ENCODE assay signal across 8 cellular contexts in genomic region chrX:136953867-136954787, GRCh38.
DNase-seq lines count a peak whose midpoint lies in the region; ATAC-seq, FAIRE-seq and TF ChIP-seq lines count a peak whose summit lies in the region.

No MANE protein-coding gene starts in this region.

- TF ChIP-seq POLR2A in H54 (IDR thresholded peaks at IDR 0.05; ENCODE audit: low read depth, low read length) = no peak

- peak; percentile 32 for DNase-seq in GM10266 (ENCODE audit: extremely low spot score)
- peak; percentile 23 for DNase-seq in H54 (ENCODE audit: insufficient read length, low spot score)
- DNase-seq in Kasumi-1 (lab: John Stamatoyannopoulos, UW) = peak; percentile 47 to 64
- DNase-seq in RWPE1 (ENCODE audit: low spot score) = peak; percentile 9
- DNase-seq in activated gamma-delta T cell treated with anti-CD3 and anti-CD28 coated beads, Interleukin-2, amount 50 U/mL, for 16 hours (ENCODE audit: low read depth) = peak; percentile 3
- peak; percentile 33 to 78 (median 61) for DNase-seq in head of caudate nucleus
- DNase-seq in retina = peak; percentile 50
- no peak for DNase-seq in omental fat pad (ENCODE audit: low spot score)

- TF ChIP-seq CTCF in GM10266 (IDR thresholded peaks at IDR 0.05; ENCODE audit: control insufficient read depth, insufficient read depth, low read depth, missing control alignments) (peak; percentile 67), RWPE1 (conservative IDR thresholded peaks at IDR 0.05; ENCODE audit: low read depth) (0 out of 2 replicates have a peak, but pooled peaks have one; percentile 11), omental fat pad (IDR thresholded peaks at IDR 0.05) (no peak)

- POLR2A ChIA-PET in RWPE1 (lab: Yijun Ruan, JAX; ENCODE audit: low non-redundant PET) = no interaction called here

- no peak for ATAC-seq in omental fat pad (ENCODE audit: low FRiP score)

- FAIRE-seq in H54 (lab: Jason Lieb, UNC) = peak; percentile 41

- intact Hi-C loops in head of caudate nucleus (cut with DNase I) = no loop called here

- CTCF ChIA-PET in RWPE1 (lab: Yijun Ruan, JAX) = interaction anchor here (0.7 to 1.5 kb wide), 3 partner anchors 97 to 221 kb away, joined by 3 to 7 read pairs (median 4); no protein-coding TSS in a partner anchor

- H3K27ac ChIP-seq in RWPE1 = no peak overlapping the region

Comparison
In these comparisons a context has a peak if more than half of its experiments do, and no peak if none do; other contexts are left out.
1. CTCF ChIP-seq: peak in GM10266 (single experiment) and RWPE1 (single experiment); none in omental fat pad (0 of 3).